In the genomic region with DNA sequence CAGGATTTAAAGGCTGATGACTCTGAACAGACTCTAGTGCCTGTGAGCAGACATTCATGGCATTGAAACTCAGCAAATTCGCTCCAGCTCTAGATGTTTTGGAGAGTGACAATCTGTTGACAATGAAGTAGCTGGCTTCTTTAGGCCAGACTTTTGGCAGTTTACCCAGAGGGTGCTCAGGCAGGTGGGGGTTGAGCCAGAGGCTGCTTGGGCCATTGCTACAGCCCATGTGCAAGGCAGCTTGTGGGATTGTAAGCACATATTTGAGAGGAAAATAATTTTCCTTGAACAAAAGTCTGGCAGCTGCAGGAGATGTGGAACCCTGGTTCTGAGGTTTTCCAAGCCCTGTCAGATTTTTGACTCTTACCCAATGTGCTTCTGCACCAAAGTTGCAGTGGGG, we compare ENCODE assay signal across 18 cellular contexts.
DNase-seq lines count a peak whose midpoint lies in the region; ATAC-seq and TF ChIP-seq lines count a peak whose summit lies in the region.
"Had no signal": no experiment of that assay in that cellular context is flagged by ENCODE, and none has a peak within 500 bp of the region (broad histone marks: within the 10 kb centered on the region; RNA-seq: fewer than 3 reads in every experiment).

No MANE protein-coding gene starts in this region.

- ATAC-seq in heart right ventricle (peak in 5 of 8 donors; percentile 20 to 59 (median 46)), GM19351 (IDR thresholded peaks at IDR 0.05; ENCODE audit: unreplicated experiment) (no peak)
- ATAC-seq: A549 had no signal

- H2BK5ac ChIP-seq in mesenchymal stem cell (ENCODE audit: low read depth, low read length, poor library complexity, severe bottlenecking): no peak overlapping the region

- no peak overlapping the region for H2BK15ac ChIP-seq in mesenchymal stem cell (ENCODE audit: low read depth, poor library complexity, severe bottlenecking)

- no peak overlapping the region for H3K23ac ChIP-seq in mesenchymal stem cell (ENCODE audit: low read length in 2 of 2)

- H3K9ac ChIP-seq in mesenchymal stem cell (ENCODE audit: low read length): no peak overlapping the region

- peaks cover 0 to 15% (median 4%) of the 10 kb centered on the region in 9 donors for H3K4me1 ChIP-seq in heart right ventricle
- peaks cover 59% of the 10 kb centered on the region for H3K4me1 ChIP-seq in SJCRH30
- H3K4me1 ChIP-seq in mesenchymal stem cell (ENCODE audit: control insufficient read depth, insufficient read depth, low read depth, low read length): peaks cover 11% of the 10 kb centered on the region
- H3K4me1 ChIP-seq: A549 had no signal

- TF ChIP-seq CTCF in heart right ventricle (IDR thresholded peaks at IDR 0.05): no peak

- no peak overlapping the region for H2BK120ac ChIP-seq in mesenchymal stem cell (ENCODE audit: low read depth, low read length)

- H3K9me3 ChIP-seq in heart right ventricle (no peaks in the 10 kb centered on the region), SJCRH30 (replicated peaks) (no peaks in the 10 kb centered on the region), mesenchymal stem cell (ENCODE audit: control insufficient read depth, low read length) (no peaks in the 10 kb centered on the region)
- H3K9me3 ChIP-seq: A549 had no signal

- H3K4me2 ChIP-seq in mesenchymal stem cell (ENCODE audit: low read length, poor library complexity, severe bottlenecking): no peak overlapping the region
- H3K4me2 ChIP-seq: A549 had no signal

- H3K27ac ChIP-seq in heart right ventricle (no peak overlapping the region), SJCRH30 (peak overlapping the region; percentile 84), mesenchymal stem cell (ENCODE audit: low read length, poor library complexity, severe bottlenecking) (no peak overlapping the region)
- H3K27ac ChIP-seq: A549 had no signal

- no peak overlapping the region for H2AK5ac ChIP-seq in mesenchymal stem cell (ENCODE audit: low read length, severe bottlenecking)

- no peak overlapping the region for H2AFZ ChIP-seq in mesenchymal stem cell (ENCODE audit: low read depth, low read length)

- H3K14ac ChIP-seq in mesenchymal stem cell (ENCODE audit: low read length in 2 of 2): no peak overlapping the region

- H3K18ac ChIP-seq in mesenchymal stem cell (ENCODE audit: low read depth in 1 of 2, low read length in 2 of 2): no peak overlapping the region

- no peaks in the 10 kb centered on the region for H3K36me3 ChIP-seq in heart right ventricle
- H3K36me3 ChIP-seq in SJCRH30: no peaks in the 10 kb centered on the region
- no peaks in the 10 kb centered on the region for H3K36me3 ChIP-seq in mesenchymal stem cell (ENCODE audit: control insufficient read depth in 1 of 2, insufficient read depth in 2 of 2, low read depth in 1 of 2, low read length in 2 of 2)

- no peak overlapping the region for H4K8ac ChIP-seq in mesenchymal stem cell (ENCODE audit: low read length)

- DNase-seq in heart right ventricle (no peak), cardiac septum (ENCODE audit: low spot score) (no peak), SJCRH30 (peak in 1 of 2 experiments; percentile 47), fibroblast of gingiva (ENCODE audit: low read depth) (peak; percentile 29), OCI-M2 (lab: John Stamatoyannopoulos, UW; ENCODE audit: unreplicated experiment) (no peak), mesenchymal stem cell (no peak)
- DNase-seq in activated CD4-positive, alpha-beta T cell treated with anti-CD3 and anti-CD28 coated beads for 1 hour: no peak
- DNase-seq: Calu3; CD4-positive, alpha-beta T cell; GDM1; H7; IMR-90; NCI-H1436 treated with DMSO at 0.1 percent for 48 hours; NCI-H2081 treated with DMSO at 0.1 percent for 48 hours; NCI-H2227 treated with DMSO at 0.1 percent for 48 hours; NCI-H524 treated with DMSO at 0.1 percent for 48 hours had no signal

- H3K27me3 ChIP-seq in heart right ventricle (no peaks in the 10 kb centered on the region), SJCRH30 (no peaks in the 10 kb centered on the region), mesenchymal stem cell (ENCODE audit: control insufficient read depth in 1 of 2, insufficient read depth in 1 of 2, low read length in 2 of 2) (no peaks in the 10 kb centered on the region)

- H3K4me3 ChIP-seq in heart right ventricle: no peak overlapping the region
- H3K4me3 ChIP-seq in SJCRH30: no peak overlapping the region
- H3K4me3 ChIP-seq in mesenchymal stem cell (ENCODE audit: insufficient read depth in 1 of 2, low read depth in 1 of 2, low read length in 2 of 2): no peak overlapping the region
- H3K4me3 ChIP-seq: A549 had no signal

- WGBS in heart right ventricle, 2 donors: 25 to 43% methylated on average over 1 of the region's 1 CpG
- 87% methylated on average over 1 of the region's 1 CpG for WGBS in mesenchymal stem cell

- H4K91ac ChIP-seq in mesenchymal stem cell (ENCODE audit: low read length): no peak overlapping the region

- no peak overlapping the region for H3K4ac ChIP-seq in mesenchymal stem cell (ENCODE audit: low read depth in 1 of 2, low read length in 2 of 2)

- intact Hi-C loops in heart right ventricle (cut with DNase I): no loop called here
- intact Hi-C loops in cardiac septum (cut with DNase I): no loop called here

- no peak overlapping the region for H2BK12ac ChIP-seq in mesenchymal stem cell (ENCODE audit: low read length in 2 of 2)

- H3K79me1 ChIP-seq in mesenchymal stem cell (replicated peaks; ENCODE audit: low read length, poor library complexity, severe bottlenecking): no peaks in the 10 kb centered on the region
